ENCODE assay signal across 13 cellular contexts in genomic region chr19:18484992-18485391, GRCh38. TPM values are rescaled to one million over a fixed set of nuclear protein-coding genes. Genes with fewer than 3 reads are reported as not detected.
DNase-seq lines count a peak whose midpoint lies in the region; ATAC-seq and TF ChIP-seq lines count a peak whose summit lies in the region.
"Had no signal": no experiment of that assay in that cellular context is flagged by ENCODE, and none has a peak within 500 bp of the region (broad histone marks: within the 10 kb centered on the region; RNA-seq: fewer than 3 reads in every experiment).

No MANE protein-coding gene starts in this region.

- peaks cover 42 to 98% of the 10 kb centered on the region in 2 experiments for H3K79me1 ChIP-seq in IMR-90 (ENCODE audit: low read depth in 1 of 2, low read length in 2 of 2)

- no peaks in the 10 kb centered on the region for H3K27me3 Mint-ChIP-seq in CD4-positive, alpha-beta memory T cell
- H3K27me3 Mint-ChIP-seq in chondrocyte (ENCODE audit: low read depth) (no peaks in the 10 kb centered on the region), osteocyte (ENCODE audit: unreplicated experiment) (no peaks in the 10 kb centered on the region)

- H2AK5ac ChIP-seq in IMR-90 (ENCODE audit: low read depth, low read length): peak overlapping the region; percentile 27

- H2BK15ac ChIP-seq in IMR-90 (ENCODE audit: low read depth, low read length): no peak overlapping the region

- H3K4me3 ChIP-seq in CD4-positive, alpha-beta memory T cell (ENCODE audit: low read length in 2 of 2): no peak overlapping the region
- no peak overlapping the region for H3K4me3 ChIP-seq in IMR-90 (ENCODE audit: insufficient read depth, low read depth, low read length)
- H3K4me3 ChIP-seq: ovary, PC-9 had no signal

- no peak overlapping the region for H3K9ac ChIP-seq in IMR-90 (ENCODE audit: low read depth, low read length)

- CTCF ChIA-PET in CD4-positive, alpha-beta memory T cell (lab: Charles Lee; ENCODE audit: partially characterized antibody): interaction anchor here (1.2 to 1.4 kb wide), 2 partner anchors 28 to 35 kb away, joined by 3 read pairs; no protein-coding TSS in a partner anchor
- CTCF ChIA-PET in IMR-90 (lab: Yijun Ruan, JAX): interaction anchor here (1.0 kb wide), 1 partner anchor 23 kb away, joined by 3 read pairs; no protein-coding TSS in a partner anchor

- no peak overlapping the region for H2AK9ac ChIP-seq in IMR-90 (replicated peaks; ENCODE audit: low read depth, low read length, poor library complexity)

- H3K9me3 ChIP-seq in CD4-positive, alpha-beta memory T cell (ENCODE audit: control insufficient read depth in 1 of 2, low read length in 2 of 2): no peaks in the 10 kb centered on the region
- no peaks in the 10 kb centered on the region for H3K9me3 ChIP-seq in IMR-90 (ENCODE audit: control insufficient read depth, insufficient read depth, low read length)
- H3K9me3 ChIP-seq: ovary had no signal

- no peak overlapping the region for H2AFZ ChIP-seq in IMR-90 (replicated peaks; ENCODE audit: low read length, poor library complexity)
- H2AFZ ChIP-seq: PC-9 had no signal

- no peak for TF ChIP-seq POLR2A in IMR-90 (IDR thresholded peaks at IDR 0.05; ENCODE audit: low read depth, low read length)

- H2BK120ac ChIP-seq in IMR-90 (ENCODE audit: low read depth, low read length): no peak overlapping the region

- H2BK5ac ChIP-seq in IMR-90 (ENCODE audit: low read depth, low read length, poor library complexity, severe bottlenecking): no peak overlapping the region

- H3K4me2 ChIP-seq in IMR-90 (ENCODE audit: low read depth, low read length): no peak overlapping the region
- H3K4me2 ChIP-seq: PC-9 had no signal

- intact Hi-C loops in CD4-positive, alpha-beta memory T cell (cut with micrococcal nuclease): no loop called here
- intact Hi-C loops in IMR-90 (cut with micrococcal nuclease): no loop called here

- TF ChIP-seq RAD21 in IMR-90 (IDR thresholded peaks at IDR 0.05; ENCODE audit: low read length): no peak; the same call in 1 of the 2 replicates

- H3K4me1 Mint-ChIP-seq in CD4-positive, alpha-beta memory T cell: peaks cover 31 to 96% (median 72%) of the 10 kb centered on the region in 4 donors
- H3K4me1 Mint-ChIP-seq in chondrocyte (ENCODE audit: low read depth) (peaks cover 62% of the 10 kb centered on the region), osteocyte (ENCODE audit: unreplicated experiment) (peaks cover 55% of the 10 kb centered on the region)

- no peak overlapping the region for H4K8ac ChIP-seq in IMR-90 (ENCODE audit: low read depth in 2 of 2, low read length in 2 of 2)

- no peak overlapping the region for H3K4ac ChIP-seq in IMR-90 (ENCODE audit: low read depth, low read length)

- peak overlapping the region; percentile 41 to 90 (median 64) for H3K27ac Mint-ChIP-seq in CD4-positive, alpha-beta memory T cell
- peak overlapping the region; percentile 51 for H3K27ac Mint-ChIP-seq in chondrocyte (ENCODE audit: unreplicated experiment)
- peak overlapping the region; percentile 81 for H3K27ac Mint-ChIP-seq in osteocyte (ENCODE audit: unreplicated experiment)

- H3K14ac ChIP-seq in IMR-90 (replicated peaks; ENCODE audit: low read depth, low read length): peak overlapping the region; percentile 42; the same call in 1 of the 2 replicates

- in situ Hi-C loops in IMR-90 (cut with MboI; ENCODE audit: low sequenced_read_pairs): no loop called here

- POLR2A ChIA-PET in CD4-positive, alpha-beta memory T cell (lab: Charles Lee; ENCODE audit: partially characterized antibody): interaction anchor here (0.8 to 3.8 kb wide), 5 partner anchors 10 to 347 kb away, joined by 3 to 21 read pairs (median 4); partner anchors contain the start of genes ELL, KXD1 and UPF1
- POLR2A ChIA-PET in IMR-90 (lab: Charles Lee; ENCODE audit: unreplicated experiment): no interaction called here

- 100% methylated on average over 2 of the region's 5 CpGs; no CpG with 5 or more reads in 1 of the 2 experiments for WGBS in IMR-90 (ENCODE audit: extremely low coverage in 2 of 2, insufficient read length in 1 of 2), 2 experiments

- no peak overlapping the region for H4K91ac ChIP-seq in IMR-90 (ENCODE audit: insufficient read depth, low read depth, low read length)

- H3K27ac ChIP-seq in CD4-positive, alpha-beta memory T cell (ENCODE audit: low read depth, low read length): peak overlapping the region; percentile 13
- H3K27ac ChIP-seq in IMR-90 (ENCODE audit: insufficient read depth, low read length): no peak overlapping the region
- H3K27ac ChIP-seq: ovary, PC-9 had no signal

- no TSS peak for BruUV-seq in IMR-90 (replicated peaks; lab: Mats Ljungman, UMichigan)

- H4K5ac ChIP-seq in IMR-90 (ENCODE audit: low read depth, low read length): no peak overlapping the region

- no peak for DNase-seq in CD4-positive, alpha-beta memory T cell
- no peak for DNase-seq in IMR-90
- DNase-seq in chondrocyte (ENCODE audit: low spot score): no peak
- no peak for DNase-seq in osteocyte (ENCODE audit: extremely low spot score, unreplicated experiment)
- DNase-seq in occipital lobe (lab: John Stamatoyannopoulos, UW): no peak
- DNase-seq in stimulated activated CD4-positive, alpha-beta T cell treated with anti-CD3 and anti-CD28 coated beads, Interleukin-12 subunit alpha, Interleukin-12 subunit beta, amount 100 ng/mL, for 4 hours: no peak
- DNase-seq: activated CD4-positive, alpha-beta T cell treated with anti-CD3 and anti-CD28 coated beads for 1 hour; effector CD4-positive, alpha-beta T cell; GDM1; KG1; ovary; PC-9 had no signal

- H3K4me3 Mint-ChIP-seq in CD4-positive, alpha-beta memory T cell: peak overlapping the region in 2 of 8 donors; percentile 13 to 15
- no peak overlapping the region for H3K4me3 Mint-ChIP-seq in chondrocyte (ENCODE audit: unreplicated experiment)
- H3K4me3 Mint-ChIP-seq in osteocyte (ENCODE audit: unreplicated experiment): no peak overlapping the region

- H3K36me3 Mint-ChIP-seq in CD4-positive, alpha-beta memory T cell: peaks cover 0 to 2% of the 10 kb centered on the region in 2 donors
- no peaks in the 10 kb centered on the region for H3K36me3 Mint-ChIP-seq in chondrocyte (ENCODE audit: low read depth)
- H3K36me3 Mint-ChIP-seq in osteocyte (ENCODE audit: unreplicated experiment): no peaks in the 10 kb centered on the region

- no peaks in the 10 kb centered on the region for H3K9me3 Mint-ChIP-seq in CD4-positive, alpha-beta memory T cell
- no peaks in the 10 kb centered on the region for H3K9me3 Mint-ChIP-seq in chondrocyte (ENCODE audit: low read depth)
- H3K9me3 Mint-ChIP-seq in osteocyte (ENCODE audit: unreplicated experiment): no peaks in the 10 kb centered on the region

- peaks cover 82% of the 10 kb centered on the region for H3K4me1 ChIP-seq in CD4-positive, alpha-beta memory T cell (ENCODE audit: insufficient read depth, low read length)
- peaks cover 43% of the 10 kb centered on the region for H3K4me1 ChIP-seq in IMR-90 (ENCODE audit: control insufficient read depth, insufficient read depth, low read length)

- H2BK20ac ChIP-seq in IMR-90 (ENCODE audit: low read depth, low read length): no peak overlapping the region

- peaks cover 86% of the 10 kb centered on the region for H4K20me1 ChIP-seq in IMR-90 (ENCODE audit: insufficient read depth, low read length)

- no peak overlapping the region for H3K56ac ChIP-seq in IMR-90 (ENCODE audit: extremely low read depth, insufficient read depth, low read length)

- no peak overlapping the region for H3K23ac ChIP-seq in IMR-90 (ENCODE audit: low read depth, low read length)

- H3K18ac ChIP-seq in IMR-90 (ENCODE audit: low read depth, low read length): no peak overlapping the region

- peaks cover 53% of the 10 kb centered on the region for H3K9me1 ChIP-seq in IMR-90 (ENCODE audit: insufficient read depth, low read length)

- no peaks in the 10 kb centered on the region for H3K36me3 ChIP-seq in CD4-positive, alpha-beta memory T cell (ENCODE audit: insufficient read depth, low read length)
- H3K36me3 ChIP-seq in IMR-90 (ENCODE audit: control insufficient read depth, insufficient read depth, low read length): no peaks in the 10 kb centered on the region
- H3K36me3 ChIP-seq: ovary had no signal

- no peak for TF ChIP-seq CTCF in IMR-90 (conservative IDR thresholded peaks at IDR 0.05; ENCODE audit: low read depth, low read length)
- peak; percentile 24 for TF ChIP-seq CTCF in chondrocyte (IDR thresholded peaks at IDR 0.05)
- no peak for TF ChIP-seq CTCF in osteocyte (IDR thresholded peaks at IDR 0.05)

- no peaks in the 10 kb centered on the region for H3K27me3 ChIP-seq in CD4-positive, alpha-beta memory T cell (ENCODE audit: insufficient read depth, low read length)
- no peaks in the 10 kb centered on the region for H3K27me3 ChIP-seq in IMR-90 (ENCODE audit: control insufficient read depth, insufficient read depth, low read length)
- H3K27me3 ChIP-seq: ovary had no signal

- dilution Hi-C loops in IMR-90 (cut with HindIII; ENCODE audit: low sequenced_read_pairs, unreplicated experiment): no loop called here

- ATAC-seq in IMR-90 (ENCODE audit: low read depth) (no peak), HG02798 (IDR thresholded peaks at IDR 0.05; ENCODE audit: poor library complexity, unreplicated experiment) (no peak)

TF ChIP-seq in IMR-90, 13 proteins besides CTCF, POLR2A, EP300 and RAD21 (continues in another document):
- TF ChIP-seq SMC3 (IDR thresholded peaks at IDR 0.05; ENCODE audit: low read depth, low read length): no peak

RNA-seq across cellular contexts. Expression of gene ELL, which starts 36.9 kb away (rescaled TPM):
- total RNA-seq in CD4-positive, alpha-beta memory T cell: 10 to 100 TPM; 34.9 to 35.9 TPM
- 10 to 100 TPM in 1 of 2 donors, 1 to 10 TPM in 1; 6.5 to 16.7 TPM for polyA plus RNA-seq in CD4-positive, alpha-beta memory T cell
- 6.3 and 6.7 TPM in 2 replicates for total RNA-seq in IMR-90 (2012; rRNA removed)
- polyA plus RNA-seq in IMR-90 (2012; rRNA removed): 13.1 and 15.0 TPM in 2 replicates
- polyA plus RNA-seq in IMR-90 (2012; cell fraction: cytosol; rRNA removed): 6.3 and 15.8 TPM in 2 replicates
- 23.8 and 42.6 TPM in 2 replicates for polyA plus RNA-seq in IMR-90 (2012; cell fraction: nucleus; rRNA removed; ENCODE audit: low replicate concordance)
- 12.4 to 14.0 TPM (median 13.0 TPM) in 3 replicates for total RNA-seq in chondrocyte
- total RNA-seq in osteocyte: 17.6 and 18.3 TPM in 2 replicates
- total RNA-seq in occipital lobe: 6.6 TPM

RNA-seq across cellular contexts. Expression of gene ISYNA1, which starts 47.1 kb away (rescaled TPM):
- total RNA-seq in CD4-positive, alpha-beta memory T cell: 10 to 100 TPM; 37.1 to 43.2 TPM
- polyA plus RNA-seq in CD4-positive, alpha-beta memory T cell: 10 to 100 TPM; 27.5 to 36.3 TPM
- total RNA-seq in IMR-90 (2012; rRNA removed) (3.4 and 3.9 TPM in 2 replicates), chondrocyte (56.5 to 213 TPM (median 208 TPM) in 3 replicates), osteocyte (159 and 178 TPM in 2 replicates), occipital lobe (95.1 TPM)
- polyA plus RNA-seq in IMR-90 (2012; rRNA removed): 24.7 and 29.4 TPM in 2 replicates
- 12.2 and 29.5 TPM in 2 replicates for polyA plus RNA-seq in IMR-90 (2012; cell fraction: cytosol; rRNA removed)
- 118 and 248 TPM in 2 replicates for polyA plus RNA-seq in IMR-90 (2012; cell fraction: nucleus; rRNA removed; ENCODE audit: low replicate concordance)

RNA-seq across cellular contexts. Expression of gene FKBP8, which starts 58.4 kb away (rescaled TPM):
- total RNA-seq in CD4-positive, alpha-beta memory T cell: 100 to 1,000 TPM; 231 to 249 TPM
- polyA plus RNA-seq in CD4-positive, alpha-beta memory T cell: 100 to 1,000 TPM in 1 of 2 donors, 10 to 100 TPM in 1; 82.4 to 130 TPM
- total RNA-seq in IMR-90 (2012; rRNA removed): 134 and 153 TPM in 2 replicates
- 289 and 312 TPM in 2 replicates for polyA plus RNA-seq in IMR-90 (2012; rRNA removed)
- polyA plus RNA-seq in IMR-90 (2012; cell fraction: cytosol; rRNA removed): 290 and 383 TPM in 2 replicates
- polyA plus RNA-seq in IMR-90 (2012; cell fraction: nucleus; rRNA removed; ENCODE audit: low replicate concordance): 283 and 393 TPM in 2 replicates
- 168 to 192 TPM (median 190 TPM) in 3 replicates for total RNA-seq in chondrocyte
- total RNA-seq in osteocyte: 242 and 253 TPM in 2 replicates
- total RNA-seq in occipital lobe: 118 TPM
